ENCODE assay signal across 1 cellular context in the genomic region with DNA sequence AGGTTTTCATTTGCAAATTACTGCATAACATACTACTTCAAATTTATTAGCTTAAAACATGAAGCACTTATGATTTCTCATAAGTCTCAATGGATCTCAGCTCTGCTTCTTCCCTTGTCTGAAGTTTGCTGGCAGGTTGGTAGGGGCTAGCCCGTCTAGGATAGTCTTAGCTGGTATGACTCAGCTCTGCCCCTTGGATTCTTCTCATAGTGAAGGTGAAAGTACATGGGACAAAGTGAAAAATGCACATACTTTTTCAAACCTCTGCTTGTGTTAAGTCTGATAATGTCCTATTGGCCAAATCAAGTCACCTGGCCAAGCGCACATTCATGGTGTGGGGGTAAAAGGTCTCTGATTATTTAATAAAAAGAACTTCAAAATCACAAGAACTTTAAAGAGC.
TF ChIP-seq lines count a peak whose summit lies in the region.

No MANE protein-coding gene starts in this region.

TF ChIP-seq in WTC11, 78 proteins besides CTCF, POLR2A, EP300 and RAD21 (continued from another document):
- TF ChIP-seq GTF2I (CRISPR knock-in tag; conservative IDR thresholded peaks at IDR 0.05) (no peak), TP53 (CRISPR knock-in tag; IDR thresholded peaks at IDR 0.05) (no peak)
